Comparison of ENCODE assay signal across 22 cellular contexts in genomic region chr1:53619088-53619810, GRCh38.
DNase-seq lines count a peak whose midpoint lies in the region; ATAC-seq and TF ChIP-seq lines count a peak whose summit lies in the region.
"Had no signal": no experiment of that assay in that cellular context is flagged by ENCODE, and none has a peak within 500 bp of the region (broad histone marks: within the 10 kb centered on the region; RNA-seq: fewer than 3 reads in every experiment).

No MANE protein-coding gene starts in this region.

- in situ Hi-C loops in IMR-90 (cut with MboI; ENCODE audit: low sequenced_read_pairs): no loop called here

- H3K27me3 ChIP-seq in IMR-90 (ENCODE audit: control insufficient read depth, insufficient read depth, low read length): no peaks in the 10 kb centered on the region
- H3K27me3 ChIP-seq: hepatocyte, uterus had no signal

- no peak overlapping the region for H3K4ac ChIP-seq in IMR-90 (ENCODE audit: low read depth, low read length)

- no peak overlapping the region for H2BK120ac ChIP-seq in IMR-90 (ENCODE audit: low read depth, low read length)

- H3K36me3 ChIP-seq in IMR-90 (ENCODE audit: control insufficient read depth, insufficient read depth, low read length): no peaks in the 10 kb centered on the region
- H3K36me3 ChIP-seq: gastroesophageal sphincter, uterus, WERI-Rb-1 had no signal

- no peak overlapping the region for H3K4me2 ChIP-seq in IMR-90 (ENCODE audit: low read depth, low read length)
- H3K4me2 ChIP-seq: hepatocyte had no signal

- no peak overlapping the region for H4K5ac ChIP-seq in IMR-90 (ENCODE audit: low read depth, low read length)

- H2BK15ac ChIP-seq in IMR-90 (ENCODE audit: low read depth, low read length): no peak overlapping the region

- TF ChIP-seq CTCF in IMR-90 (conservative IDR thresholded peaks at IDR 0.05; ENCODE audit: low read depth, low read length): no peak

- peak overlapping the region; percentile 35; the same call in 1 of the 2 replicates for H2AK5ac ChIP-seq in IMR-90 (ENCODE audit: low read depth, low read length)

- H2BK20ac ChIP-seq in IMR-90 (ENCODE audit: low read depth, low read length): no peak overlapping the region

- POLR2A ChIA-PET in IMR-90 (lab: Charles Lee; ENCODE audit: unreplicated experiment): no interaction called here

- H3K4me3 ChIP-seq in IMR-90 (ENCODE audit: insufficient read depth, low read depth, low read length): no peak overlapping the region
- H3K4me3 ChIP-seq: gastroesophageal sphincter, hepatocyte, skin epidermis, uterus had no signal

- no peak overlapping the region for H2AK9ac ChIP-seq in IMR-90 (replicated peaks; ENCODE audit: low read depth, low read length, poor library complexity)

- H3K18ac ChIP-seq in IMR-90 (ENCODE audit: low read depth, low read length): no peak overlapping the region

- peaks cover 11% of the 10 kb centered on the region for H3K4me1 ChIP-seq in IMR-90 (ENCODE audit: control insufficient read depth, insufficient read depth, low read length)
- H3K4me1 ChIP-seq: uterus had no signal

- peaks cover 38% of the 10 kb centered on the region for H4K20me1 ChIP-seq in IMR-90 (ENCODE audit: insufficient read depth, low read length)

- no peaks in the 10 kb centered on the region for H3K9me3 ChIP-seq in IMR-90 (ENCODE audit: control insufficient read depth, insufficient read depth, low read length)
- H3K9me3 ChIP-seq: uterus had no signal

- no peak for DNase-seq in IMR-90
- DNase-seq in activated CD8-positive, alpha-beta memory T cell treated with anti-CD3 and anti-CD28 coated beads, Interleukin-2, amount 50 U/mL, for 4 hours: peak; percentile 4
- peak; percentile 33 for DNase-seq in left lobe of liver (ENCODE audit: low spot score)
- DNase-seq in stimulated activated CD8-positive, alpha-beta memory T cell treated with anti-CD3 and anti-CD28 coated beads, Interleukin-4, amount 100 ng/mL, for 48 hours: peak; percentile 9
- no peak for DNase-seq in C1 segment of cervical spinal cord (lab: John Stamatoyannopoulos, UW)
- no peak for DNase-seq in DMS153 treated with DMSO at 0.1 percent for 48 hours (lab: John Stamatoyannopoulos, UW; ENCODE audit: unreplicated experiment)
- DNase-seq: activated CD4-positive, alpha-beta memory T cell treated with anti-CD3 and anti-CD28 coated beads for 36 hours; DND-41; NCI-H1417; NCI-H2081; NCI-H2227 treated with DMSO at 0.1 percent for 48 hours; NCI-H69; SW 1271; T-helper 9 cell; WERI-Rb-1 had no signal

- H2BK5ac ChIP-seq in IMR-90 (ENCODE audit: low read depth, low read length, poor library complexity, severe bottlenecking): no peak overlapping the region

- no peak for ATAC-seq in IMR-90 (ENCODE audit: low read depth)
- no peak for ATAC-seq in left lobe of liver
- ATAC-seq in GM21447 (IDR thresholded peaks at IDR 0.05; ENCODE audit: unreplicated experiment): no peak
- ATAC-seq: activated naive CD4-positive, alpha-beta T cell treated with anti-CD3 and anti-CD28 coated beads, Interleukin-2, amount 50 U/mL, for 72 hours; gastroesophageal sphincter; HCT116 had no signal

- TF ChIP-seq POLR2A in IMR-90 (IDR thresholded peaks at IDR 0.05; ENCODE audit: low read depth, low read length): no peak

- no TSS peak for BruUV-seq in IMR-90 (replicated peaks; lab: Mats Ljungman, UMichigan)

- H3K9me1 ChIP-seq in IMR-90 (ENCODE audit: insufficient read depth, low read length): peaks cover 27% of the 10 kb centered on the region; the same call in 1 of the 2 replicates

- 100% methylated on average over 1 of the region's 5 CpGs; no CpG with 5 or more reads in 1 of the 2 experiments for WGBS in IMR-90 (ENCODE audit: extremely low coverage in 2 of 2, insufficient read length in 1 of 2), 2 experiments

- TF ChIP-seq RAD21 in IMR-90 (IDR thresholded peaks at IDR 0.05; ENCODE audit: low read length): no peak

- H4K91ac ChIP-seq in IMR-90 (ENCODE audit: insufficient read depth, low read depth, low read length): no peak overlapping the region

- H3K56ac ChIP-seq in IMR-90 (ENCODE audit: extremely low read depth, insufficient read depth, low read length): no peak overlapping the region

- H3K9ac ChIP-seq in IMR-90 (ENCODE audit: low read depth, low read length): no peak overlapping the region

- no peak overlapping the region for H3K23ac ChIP-seq in IMR-90 (ENCODE audit: low read depth, low read length)

- H3K27ac ChIP-seq in IMR-90 (ENCODE audit: insufficient read depth, low read length): no peak overlapping the region
- H3K27ac ChIP-seq: gastroesophageal sphincter, hepatocyte, skin epidermis, uterus, WERI-Rb-1 had no signal

- CTCF ChIA-PET in IMR-90 (lab: Yijun Ruan, JAX): no interaction called here

- dilution Hi-C loops in IMR-90 (cut with HindIII; ENCODE audit: low sequenced_read_pairs, unreplicated experiment): no loop called here

- intact Hi-C loops in IMR-90 (cut with micrococcal nuclease): no loop called here

- no peak overlapping the region for H4K8ac ChIP-seq in IMR-90 (ENCODE audit: low read depth in 2 of 2, low read length in 2 of 2)

- no peak overlapping the region for H2AFZ ChIP-seq in IMR-90 (replicated peaks; ENCODE audit: low read length, poor library complexity)
- H2AFZ ChIP-seq: hepatocyte had no signal

- H3K14ac ChIP-seq in IMR-90 (replicated peaks; ENCODE audit: low read depth, low read length): no peak overlapping the region

- peaks cover 0 to 20% of the 10 kb centered on the region in 2 experiments; a peak in 2 of 4 replicates for H3K79me1 ChIP-seq in IMR-90 (ENCODE audit: low read depth in 1 of 2, low read length in 2 of 2)

TF ChIP-seq in IMR-90, 13 proteins besides CTCF, POLR2A, EP300 and RAD21:
- TF ChIP-seq MAFK (IDR thresholded peaks at IDR 0.05; ENCODE audit: low read depth, low read length) (no peak), NFE2L2 (IDR thresholded peaks at IDR 0.05; ENCODE audit: low read depth, low read length) (no peak), CHD1 (IDR thresholded peaks at IDR 0.05; ENCODE audit: low read depth, low read length) (no peak), MXI1 (IDR thresholded peaks at IDR 0.05; ENCODE audit: borderline replicate concordance, low read depth, low read length) (no peak), FOS (IDR thresholded peaks at IDR 0.05; ENCODE audit: low read depth, low read length) (no peak), RCOR1 (IDR thresholded peaks at IDR 0.05; ENCODE audit: insufficient replicate concordance, low read length) (no peak), RFX5 (IDR thresholded peaks at IDR 0.05; ENCODE audit: low read depth, low read length) (no peak), MAZ (IDR thresholded peaks at IDR 0.05; ENCODE audit: borderline replicate concordance, low read depth, low read length) (no peak), CEBPB (IDR thresholded peaks at IDR 0.05; ENCODE audit: low read depth, low read length) (no peak), SMC3 (IDR thresholded peaks at IDR 0.05; ENCODE audit: low read depth, low read length) (no peak)

Comparison
In these comparisons a context has a peak if more than half of its experiments do, and no peak if none do; other contexts are left out.
1. DNase-seq: peak in activated CD8-positive, alpha-beta memory T cell treated with anti-CD3 and anti-CD28 coated beads, Interleukin-2, amount 50 U/mL, for 4 hours (single experiment), left lobe of liver (single experiment) and stimulated activated CD8-positive, alpha-beta memory T cell treated with anti-CD3 and anti-CD28 coated beads, Interleukin-4, amount 100 ng/mL, for 48 hours (single experiment); none in IMR-90 (single experiment), C1 segment of cervical spinal cord (0 of 14) and DMS153 treated with DMSO at 0.1 percent for 48 hours (single experiment).